14 cellular contexts compared by ENCODE assay signal in genomic region chr21:46151989-46152938, GRCh38. TPM values are rescaled to one million over a fixed set of nuclear protein-coding genes. Genes with fewer than 3 reads are reported as not detected.
DNase-seq lines count a peak whose midpoint lies in the region; ATAC-seq lines count a peak whose summit lies in the region.
"Had no signal": no experiment of that assay in that cellular context is flagged by ENCODE, and none has a peak within 500 bp of the region (broad histone marks: within the 10 kb centered on the region; RNA-seq: fewer than 3 reads in every experiment).

No MANE protein-coding gene starts in this region.

- no peak overlapping the region for H3K27ac Mint-ChIP-seq in activated T-helper 2 cell treated with anti-CD3 and anti-CD28 coated beads, Interferon-gamma antibody, Interleukin-2, Interleukin-4, amounts not matched to agents 10 μg/mL and 5 μg/mL and 100 μg/mL, durations not matched to agents 14 hours and 24 hours and 36 hours
- H3K27ac Mint-ChIP-seq: activated CD8-positive, alpha-beta T cell treated with anti-CD3 and anti-CD28 coated beads, Interleukin-2, amount 10 ng/mL, durations not matched to agents 7 days and 5 days; effector memory CD8-positive, alpha-beta T cell; T-helper 1 cell treated with Interleukin-12 subunit alpha and Interleukin-12 subunit beta and Interleukin-4 antibody, amounts not matched to agents 30 μg/mL and 1 μg/mL, for 36 hours had no signal

- ATAC-seq in Right ventricle myocardium inferior (peak; percentile 29), left cardiac atrium (no peak)

- H3K4me1 Mint-ChIP-seq in activated T-helper 2 cell treated with anti-CD3 and anti-CD28 coated beads, Interferon-gamma antibody, Interleukin-2, Interleukin-4, amounts not matched to agents 10 μg/mL and 5 μg/mL and 100 μg/mL, durations not matched to agents 14 hours and 24 hours and 36 hours (ENCODE audit: low read depth), result no peaks in the 10 kb centered on the region

- DNase-seq in Right ventricle myocardium inferior (ENCODE audit: missing footprints) (no peak), left cardiac atrium (no peak), ecto neural progenitor cell (ENCODE audit: low spot score) (peak; percentile 42), myocyte (ENCODE audit: low read depth) (peak; percentile 46), NCI-H345 (lab: John Stamatoyannopoulos, UW) (no peak), NCI-H2107 treated with DMSO at 0.1 percent for 48 hours (lab: John Stamatoyannopoulos, UW; ENCODE audit: unreplicated experiment) (no peak), NCI-H524 treated with DMSO at 0.1 percent for 48 hours (lab: John Stamatoyannopoulos, UW) (no peak)
- DNase-seq in activated T-helper 2 cell treated with anti-CD3 and anti-CD28 coated beads, Interferon-gamma antibody, Interleukin-2, Interleukin-4, amounts not matched to agents 10 μg/mL and 5 μg/mL and 100 μg/mL, durations not matched to agents 14 hours and 24 hours and 36 hours (ENCODE audit: low spot score), result no peak
- DNase-seq: DMS79 treated with DMSO at 0.1 percent for 48 hours, NCI-H2107 had no signal

- intact Hi-C loops in Right ventricle myocardium inferior (cut with DNase I), result no loop called here
- intact Hi-C loops in left cardiac atrium (cut with DNase I), result loop anchor here in 1 of 2 donors (10.0 kb wide), 1 partner anchor 83 kb away; no protein-coding TSS in a partner anchor
- intact Hi-C loops in activated T-helper 2 cell treated with anti-CD3 and anti-CD28 coated beads, Interferon-gamma antibody, Interleukin-2, Interleukin-4, amounts not matched to agents 10 μg/mL and 5 μg/mL and 100 μg/mL, durations not matched to agents 14 hours and 24 hours and 36 hours (cut with micrococcal nuclease), result no loop called here

- no peaks in the 10 kb centered on the region for H3K9me3 Mint-ChIP-seq in activated T-helper 2 cell treated with anti-CD3 and anti-CD28 coated beads, Interferon-gamma antibody, Interleukin-2, Interleukin-4, amounts not matched to agents 10 μg/mL and 5 μg/mL and 100 μg/mL, durations not matched to agents 14 hours and 24 hours and 36 hours
- H3K9me3 Mint-ChIP-seq: effector memory CD8-positive, alpha-beta T cell; T-helper 1 cell treated with Interleukin-12 subunit alpha and Interleukin-12 subunit beta and Interleukin-4 antibody, amounts not matched to agents 30 μg/mL and 1 μg/mL, for 36 hours had no signal

- H3K36me3 Mint-ChIP-seq in activated T-helper 2 cell treated with anti-CD3 and anti-CD28 coated beads, Interferon-gamma antibody, Interleukin-2, Interleukin-4, amounts not matched to agents 10 μg/mL and 5 μg/mL and 100 μg/mL, durations not matched to agents 14 hours and 24 hours and 36 hours (ENCODE audit: low read depth), result no peaks in the 10 kb centered on the region

- H3K4me3 Mint-ChIP-seq in activated T-helper 2 cell treated with anti-CD3 and anti-CD28 coated beads, Interferon-gamma antibody, Interleukin-2, Interleukin-4, amounts not matched to agents 10 μg/mL and 5 μg/mL and 100 μg/mL, durations not matched to agents 14 hours and 24 hours and 36 hours (ENCODE audit: low read depth), result no peak overlapping the region
- H3K4me3 Mint-ChIP-seq: activated CD8-positive, alpha-beta T cell treated with anti-CD3 and anti-CD28 coated beads, Interleukin-2, amount 10 ng/mL, durations not matched to agents 7 days and 5 days; effector memory CD8-positive, alpha-beta T cell; T-helper 1 cell treated with Interleukin-12 subunit alpha and Interleukin-12 subunit beta and Interleukin-4 antibody, amounts not matched to agents 30 μg/mL and 1 μg/mL, for 36 hours had no signal

- H3K27me3 Mint-ChIP-seq in activated T-helper 2 cell treated with anti-CD3 and anti-CD28 coated beads, Interferon-gamma antibody, Interleukin-2, Interleukin-4, amounts not matched to agents 10 μg/mL and 5 μg/mL and 100 μg/mL, durations not matched to agents 14 hours and 24 hours and 36 hours (ENCODE audit: low read depth), result no peaks in the 10 kb centered on the region
- H3K27me3 Mint-ChIP-seq: effector memory CD8-positive, alpha-beta T cell had no signal

RNA-seq across cellular contexts. Expression of gene FTCD, which starts 3.1 kb away (rescaled TPM):
- total RNA-seq in Right ventricle myocardium inferior (1.2 TPM), left cardiac atrium (1 to 10 TPM in 1 of 2 donors, under 1 TPM in 1; 0.68 to 1.6 TPM), myocyte (0.37 TPM in 1 of 2 replicates, not detected in the other)
- polyA plus RNA-seq in myocyte (2012), result 2.0 TPM
- total RNA-seq in activated T-helper 2 cell treated with anti-CD3 and anti-CD28 coated beads, Interferon-gamma antibody, Interleukin-2, Interleukin-4, amounts not matched to agents 10 μg/mL and 5 μg/mL and 100 μg/mL, durations not matched to agents 14 hours and 24 hours and 36 hours, result 0.14 and 0.23 TPM in 2 replicates
- total RNA-seq: LHCN-M2 had no signal

RNA-seq across cellular contexts. Expression of gene SPATC1L, which starts 32.0 kb away (rescaled TPM):
- total RNA-seq in Right ventricle myocardium inferior (7.7 TPM), left cardiac atrium (10 to 100 TPM in 1 of 2 donors, 1 to 10 TPM in 1; 10.0 to 11.0 TPM), myocyte (16.1 and 16.8 TPM in 2 replicates)
- polyA plus RNA-seq in myocyte (2012), result 26.9 TPM
- total RNA-seq in activated T-helper 2 cell treated with anti-CD3 and anti-CD28 coated beads, Interferon-gamma antibody, Interleukin-2, Interleukin-4, amounts not matched to agents 10 μg/mL and 5 μg/mL and 100 μg/mL, durations not matched to agents 14 hours and 24 hours and 36 hours, result 13.9 and 14.7 TPM in 2 replicates

RNA-seq across cellular contexts. Expression of gene COL6A2, which starts 54.4 kb away (rescaled TPM):
- 254 TPM for total RNA-seq in Right ventricle myocardium inferior
- 100 to 1,000 TPM; 330 to 350 TPM for total RNA-seq in left cardiac atrium
- total RNA-seq in myocyte, result 941 and 998 TPM in 2 replicates
- 423 TPM for polyA plus RNA-seq in myocyte (2012)
- 2.2 TPM in 2 replicates for total RNA-seq in activated T-helper 2 cell treated with anti-CD3 and anti-CD28 coated beads, Interferon-gamma antibody, Interleukin-2, Interleukin-4, amounts not matched to agents 10 μg/mL and 5 μg/mL and 100 μg/mL, durations not matched to agents 14 hours and 24 hours and 36 hours

Comparison
In these comparisons a context has a peak if more than half of its experiments do, and no peak if none do; other contexts are left out.
1. DNase-seq: peak in ecto neural progenitor cell (single experiment) and myocyte (single experiment); none in Right ventricle myocardium inferior (single experiment), left cardiac atrium (single experiment), NCI-H345 (single experiment), activated T-helper 2 cell treated with anti-CD3 and anti-CD28 coated beads, Interferon-gamma antibody, Interleukin-2, Interleukin-4, amounts not matched to agents 10 μg/mL and 5 μg/mL and 100 μg/mL, durations not matched to agents 14 hours and 24 hours and 36 hours (single experiment), NCI-H2107 treated with DMSO at 0.1 percent for 48 hours (single experiment) and NCI-H524 treated with DMSO at 0.1 percent for 48 hours (single experiment).
2. RNA of gene COL6A2, which starts 54.4 kb away (total RNA-seq): 941 to 998 TPM in myocyte, 330 to 350 TPM in left cardiac atrium and 254 TPM in Right ventricle myocardium inferior (single experiment); 2.2 TPM in activated T-helper 2 cell treated with anti-CD3 and anti-CD28 coated beads, Interferon-gamma antibody, Interleukin-2, Interleukin-4, amounts not matched to agents 10 μg/mL and 5 μg/mL and 100 μg/mL, durations not matched to agents 14 hours and 24 hours and 36 hours; every median in the first group is over 10 times any median in the second.